Comparison of ENCODE assay signal across 6 cellular contexts in genomic region chr7:99499356-99499712, GRCh38. TPM values are rescaled to one million over a fixed set of nuclear protein-coding genes. Genes with fewer than 3 reads are reported as not detected.
DNase-seq lines count a peak whose midpoint lies in the region; ATAC-seq and TF ChIP-seq lines count a peak whose summit lies in the region.

No MANE protein-coding gene starts in this region.

- H4K20me1 ChIP-seq in osteoblast (ENCODE audit: insufficient read depth, low read length): peaks cover 17% of the 10 kb centered on the region

- no peaks in the 10 kb centered on the region for H3K9me3 Mint-ChIP-seq in Caco-2 (ENCODE audit: unreplicated experiment)

- H3K27me3 ChIP-seq in Caco-2 (replicated peaks; ENCODE audit: control insufficient read depth, insufficient read depth, low read length): no peaks in the 10 kb centered on the region
- no peaks in the 10 kb centered on the region for H3K27me3 ChIP-seq in osteoblast (ENCODE audit: insufficient read depth, low read length)

- H3K9me3 ChIP-seq in Caco-2: peaks cover 11% of the 10 kb centered on the region
- H3K9me3 ChIP-seq in osteoblast (ENCODE audit: low read depth, low read length): peaks cover 2% of the 10 kb centered on the region

- peaks cover 11% of the 10 kb centered on the region for H3K4me1 Mint-ChIP-seq in Caco-2 (ENCODE audit: low read depth, unreplicated experiment)

- no peaks in the 10 kb centered on the region for H3K27me3 Mint-ChIP-seq in Caco-2 (ENCODE audit: insufficient read depth, unreplicated experiment)

- POLR2A ChIA-PET in Caco-2 (lab: Charles Lee): interaction anchor here (0.6 to 1.5 kb wide), 4 partner anchors 26 to 117 kb away, joined by 3 to 5 read pairs (median 4); partner anchors contain the start of genes BUD31, PDAP1 and ZSCAN25

- H3K36me3 Mint-ChIP-seq in Caco-2 (ENCODE audit: insufficient read depth, unreplicated experiment): peaks cover 42% of the 10 kb centered on the region

- no TSS peak for BruUV-seq in Caco-2 (replicated peaks; lab: Mats Ljungman, UMichigan)

- intact Hi-C loops in Caco-2 (cut with micrococcal nuclease; ENCODE audit: unreplicated experiment): no loop called here

- ATAC-seq in HG03469 (IDR thresholded peaks at IDR 0.05; ENCODE audit: unreplicated experiment) (peak; percentile 5), HG03520 (IDR thresholded peaks at IDR 0.05; ENCODE audit: unreplicated experiment) (no peak)

- H3K79me2 ChIP-seq in osteoblast (ENCODE audit: insufficient read depth, low read length): peaks cover 60% of the 10 kb centered on the region

- H3K4me1 ChIP-seq in Caco-2 (no peaks in the 10 kb centered on the region), osteoblast (ENCODE audit: insufficient read depth, low read length) (peaks cover 11% of the 10 kb centered on the region)

- H3K4me3 Mint-ChIP-seq in Caco-2 (ENCODE audit: unreplicated experiment): peak overlapping the region; percentile 92

- H3K36me3 ChIP-seq in Caco-2 (ENCODE audit: control insufficient read depth, insufficient read depth, low read length) (peaks cover 4% of the 10 kb centered on the region), osteoblast (ENCODE audit: insufficient read depth, low read length) (peaks cover 20% of the 10 kb centered on the region)

- H2AFZ ChIP-seq in osteoblast (ENCODE audit: low read length): peak overlapping the region; percentile 97

- H3K4me3 ChIP-seq in Caco-2 (ENCODE audit: low read depth, low read length) (peak overlapping the region; percentile 87), osteoblast (ENCODE audit: insufficient read depth, low read length) (peak overlapping the region; percentile 97)

- H3K27ac ChIP-seq in caudate nucleus (ENCODE audit: low read depth, low read length) (peak overlapping the region; percentile 94), osteoblast (ENCODE audit: low read depth, low read length) (peak overlapping the region; percentile 93)

- peak overlapping the region; percentile 97 for H3K27ac Mint-ChIP-seq in Caco-2 (ENCODE audit: unreplicated experiment)

- CTCF ChIA-PET in Caco-2 (lab: Charles Lee): interaction anchor here (0.7 to 1.2 kb wide), 2 partner anchors 26 to 279 kb away, joined by 3 to 4 read pairs; no protein-coding TSS in a partner anchor

- DNase-seq in Caco-2 (no peak), caudate nucleus (lab: John Stamatoyannopoulos, UW) (peak in 2 of 61 donors; percentile 28 to 37), osteoblast (ENCODE audit: insufficient read length, low spot score, missing footprints) (peak; percentile 74), NCI-H774 (lab: John Stamatoyannopoulos, UW) (no peak)

- TF ChIP-seq CTCF in Caco-2 (IDR thresholded peaks at IDR 0.05; ENCODE audit: insufficient read depth in 1 of 2, low read depth in 1 of 2, low read length in 1 of 2, severe bottlenecking in 1 of 2, unreplicated experiment in 1 of 2) (no peak), osteoblast (IDR thresholded peaks at IDR 0.05; ENCODE audit: extremely low read depth, low read depth, low read length) (no peak)

- peak overlapping the region; percentile 99 for H3K4me2 ChIP-seq in osteoblast (ENCODE audit: insufficient read depth, low read length)

RNA-seq across cellular contexts. Expression of gene ZNF394, which starts 0.7 kb away (rescaled TPM):
- total RNA-seq in Caco-2 (2022) (29.6 and 31.8 TPM in 2 replicates), osteoblast (32.1 and 34.7 TPM in 2 replicates)

RNA-seq across cellular contexts. Expression of gene ZKSCAN5, which starts 5.1 kb away (rescaled TPM):
- total RNA-seq in Caco-2 (2022) (12.4 and 13.3 TPM in 2 replicates), osteoblast (12.3 and 12.7 TPM in 2 replicates)

RNA-seq across cellular contexts. Expression of gene ZNF789, which starts 26.6 kb away (rescaled TPM):
- total RNA-seq in Caco-2 (2022) (30.1 and 32.3 TPM in 2 replicates), osteoblast (5.0 and 6.9 TPM in 2 replicates)

RNA-seq across cellular contexts. Expression of gene ATP5MF, which starts 33.4 kb away (rescaled TPM):
- total RNA-seq in Caco-2 (2022): 554 and 595 TPM in 2 replicates
- total RNA-seq in osteoblast: 330 and 342 TPM in 2 replicates

RNA-seq across cellular contexts. Expression of gene FAM200A, which starts 52.6 kb away (rescaled TPM):
- total RNA-seq in Caco-2 (2022): 5.2 TPM in 2 replicates
- 7.6 and 8.5 TPM in 2 replicates for total RNA-seq in osteoblast
